In the genomic region with DNA sequence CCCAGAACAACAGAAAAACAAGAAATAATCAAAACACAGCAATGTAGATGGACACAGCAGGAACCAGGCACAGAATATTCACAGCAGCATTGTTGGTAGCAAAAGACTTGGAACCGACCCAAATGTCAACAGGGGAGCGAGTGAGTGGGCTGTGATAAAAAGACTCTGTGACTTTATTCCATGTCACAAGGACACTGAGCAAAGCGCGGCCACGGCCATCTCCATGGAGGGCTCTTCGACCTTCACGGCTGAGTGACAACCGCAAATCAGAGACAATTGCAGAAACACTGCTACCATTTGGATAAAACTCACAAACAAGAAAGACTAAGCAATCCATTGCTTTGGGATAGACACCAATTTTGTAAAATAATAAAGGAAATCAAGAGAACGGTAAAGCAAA, we compare ENCODE assay signal across 18 cellular contexts.
"Had no signal": no experiment of that assay in that cellular context is flagged by ENCODE, and none has a peak within 500 bp of the region (broad histone marks: within the 10 kb centered on the region; RNA-seq: fewer than 3 reads in every experiment).

No MANE protein-coding gene starts in this region.

- H3K36me3 ChIP-seq: sigmoid colon, upper lobe of right lung had no signal

- H3K27ac ChIP-seq: parathyroid adenoma, sigmoid colon, testis, upper lobe of right lung had no signal

- DNase-seq: activated CD4-positive, alpha-beta T cell treated with anti-CD3 and anti-CD28 coated beads, Interleukin-2, amount 50 U/mL, for 4 hours; activated naive CD8-positive, alpha-beta T cell treated with anti-CD3 and anti-CD28 coated beads for 36 hours; activated T-cell treated with anti-CD3 and anti-CD28 coated beads for 4 hours; amniotic stem cell; dermis blood vessel endothelial cell; effector memory CD4-positive, alpha-beta T cell; foreskin fibroblast; hypothalamus; midbrain; sigmoid colon; stimulated activated CD4-positive, alpha-beta T cell treated with anti-CD3 and anti-CD28 coated beads, Interleukin-4, amount 100 ng/mL, for 4 hours; testis; upper lobe of right lung had no signal

- H3K27ac Mint-ChIP-seq: activated naive CD8-positive, alpha-beta T cell treated with anti-CD3 and anti-CD28 coated beads for 36 hours; activated T-helper 1 cell treated with anti-CD3 and anti-CD28 coated beads, Interleukin-12 subunit alpha, Interleukin-12 subunit beta, Interleukin-2, Interleukin-4 antibody, amounts not matched to agents 30 ng/mL and 10 ng/mL and 1 ng/mL, durations not matched to agents 14 hours and 24 hours and 36 hours; nephron; stimulated activated memory B cell treated with anti-CD40 and anti-IgM and Interleukin-4, amounts not matched to agents 10 μg/mL and 1 μg/mL and 100 μg/mL, for 72 hours; T-helper 2 cell treated with Interferon-gamma antibody and Interleukin-4, amounts not matched to agents 5 μg/mL and 100 μg/mL, for 36 hours had no signal

- H3K36me3 Mint-ChIP-seq: activated naive CD8-positive, alpha-beta T cell treated with anti-CD3 and anti-CD28 coated beads for 36 hours; stimulated activated memory B cell treated with anti-CD40 and anti-IgM and Interleukin-4, amounts not matched to agents 10 μg/mL and 1 μg/mL and 100 μg/mL, for 72 hours had no signal

- H3K4me1 ChIP-seq: parathyroid adenoma, sigmoid colon, testis, upper lobe of right lung had no signal

- H3K4me3 Mint-ChIP-seq: activated naive CD8-positive, alpha-beta T cell treated with anti-CD3 and anti-CD28 coated beads for 36 hours; activated T-helper 1 cell treated with anti-CD3 and anti-CD28 coated beads, Interleukin-12 subunit alpha, Interleukin-12 subunit beta, Interleukin-2, Interleukin-4 antibody, amounts not matched to agents 30 ng/mL and 10 ng/mL and 1 ng/mL, durations not matched to agents 14 hours and 24 hours and 36 hours; nephron; stimulated activated memory B cell treated with anti-CD40 and anti-IgM and Interleukin-4, amounts not matched to agents 10 μg/mL and 1 μg/mL and 100 μg/mL, for 72 hours; T-helper 2 cell treated with Interferon-gamma antibody and Interleukin-4, amounts not matched to agents 5 μg/mL and 100 μg/mL, for 36 hours had no signal

- H3K9me3 Mint-ChIP-seq: T-helper 2 cell treated with Interferon-gamma antibody and Interleukin-4, amounts not matched to agents 5 μg/mL and 100 μg/mL, for 36 hours had no signal

- H3K27me3 ChIP-seq: testis, upper lobe of right lung had no signal

- H3K4me1 Mint-ChIP-seq: nephron had no signal

- H3K4me3 ChIP-seq: sigmoid colon, testis, upper lobe of right lung had no signal

- H3K9ac ChIP-seq: parathyroid adenoma had no signal

- H3K9me3 ChIP-seq: sigmoid colon, testis, upper lobe of right lung had no signal
